In the genomic region with DNA sequence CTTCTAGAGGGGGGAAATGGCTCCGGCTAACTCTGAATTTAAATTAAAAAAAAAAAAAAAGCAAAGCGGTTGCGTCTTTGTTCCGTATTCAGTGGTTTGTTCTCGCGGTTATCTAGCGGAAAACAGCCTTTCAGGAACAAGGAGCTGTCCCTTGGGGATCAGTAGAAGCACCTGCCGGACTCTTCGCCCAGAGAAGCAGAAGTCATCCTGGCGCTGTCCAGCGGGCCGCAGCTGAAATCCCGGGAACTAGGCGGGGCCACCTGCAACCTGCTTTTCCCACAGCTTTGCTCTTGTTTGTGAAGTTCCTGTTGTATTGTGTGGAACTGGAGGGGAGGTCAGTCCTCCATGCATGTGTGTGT, we compare ENCODE assay signal across 11 cellular contexts. TPM values are rescaled to one million over a fixed set of nuclear protein-coding genes. Genes with fewer than 3 reads are reported as not detected.
DNase-seq lines count a peak whose midpoint lies in the region; ATAC-seq and TF ChIP-seq lines count a peak whose summit lies in the region.
"Had no signal": no experiment of that assay in that cellular context is flagged by ENCODE, and none has a peak within 500 bp of the region (broad histone marks: within the 10 kb centered on the region; RNA-seq: fewer than 3 reads in every experiment).

No MANE protein-coding gene starts in this region.

- H3K27ac Mint-ChIP-seq in immature natural killer cell = no peak overlapping the region

- no peak for TF ChIP-seq CTCF in uterus (IDR thresholded peaks at IDR 0.05)

- DNase-seq in EH (ENCODE audit: low read depth) (peak; percentile 67), M059J (ENCODE audit: low read depth) (peak; percentile 54), mesendoderm (peak; percentile 65), immature natural killer cell (no peak), uterus (no peak)
- no peak for DNase-seq in activated effector memory CD4-positive, alpha-beta T cell treated with anti-CD3 and anti-CD28 coated beads, Interleukin-2, amount 50 U/mL, for 16 hours
- DNase-seq: effector memory CD4-positive, alpha-beta T cell had no signal

- H4K5ac ChIP-seq in mesendoderm (ENCODE audit: low read length) = no peak overlapping the region

- H3K79me1 ChIP-seq in mesendoderm (ENCODE audit: low read length) = no peaks in the 10 kb centered on the region

- H3K23ac ChIP-seq in mesendoderm (ENCODE audit: low read length) = no peak overlapping the region

- H3K4me3 Mint-ChIP-seq in immature natural killer cell = no peak overlapping the region

- intact Hi-C loops in uterus (cut with DNase I; ENCODE audit: low total_unique reads) = no loop called here

- peaks cover 0 to 3% (median 0%) of the 10 kb centered on the region in 6 donors for H3K9me3 Mint-ChIP-seq in immature natural killer cell

- peaks cover 0 to 18% (median 3%) of the 10 kb centered on the region in 3 donors for H3K27me3 Mint-ChIP-seq in immature natural killer cell (ENCODE audit: low read depth in 3 of 3)

- H3K9ac ChIP-seq in mesendoderm (ENCODE audit: low read length) = no peak overlapping the region

- ATAC-seq in HG03342 (IDR thresholded peaks at IDR 0.05; ENCODE audit: unreplicated experiment) = no peak
- ATAC-seq: right cardiac atrium had no signal

- no peak overlapping the region for H2BK5ac ChIP-seq in mesendoderm (ENCODE audit: low read length)

- H3K36me3 ChIP-seq in ectodermal cell (ENCODE audit: control insufficient read depth, insufficient read depth, low read length) (no peaks in the 10 kb centered on the region), mesendoderm (ENCODE audit: control insufficient read depth, insufficient read depth, low read length) (no peaks in the 10 kb centered on the region), uterus (no peaks in the 10 kb centered on the region)

- H4K8ac ChIP-seq in mesendoderm (ENCODE audit: low read depth, low read length) = no peak overlapping the region

- no peak for TF ChIP-seq POLR2A in uterus (IDR thresholded peaks at IDR 0.05)

- H3K9me3 ChIP-seq in ectodermal cell (ENCODE audit: control insufficient read depth, low read length) = no peaks in the 10 kb centered on the region
- H3K9me3 ChIP-seq in uterus = no peaks in the 10 kb centered on the region

- H3K4me3 ChIP-seq in ectodermal cell (ENCODE audit: insufficient read depth, low read depth, low read length) = peak overlapping the region; percentile 10
- H3K4me3 ChIP-seq in mesendoderm (ENCODE audit: low read length) = no peak overlapping the region
- H3K4me3 ChIP-seq in uterus = no peak overlapping the region

- H2BK15ac ChIP-seq in mesendoderm (replicated peaks; ENCODE audit: low read depth) = no peak overlapping the region

- no peak overlapping the region for H3K4me2 ChIP-seq in mesendoderm (ENCODE audit: low read length)

- H3K18ac ChIP-seq in mesendoderm (ENCODE audit: low read length) = no peak overlapping the region

- no peak overlapping the region for H3K4ac ChIP-seq in mesendoderm (ENCODE audit: low read depth, low read length)

- WGBS in ectodermal cell, 2 experiments = 10 to 16% methylated on average over 14 of the region's 14 CpGs
- WGBS in mesendoderm (ENCODE audit: extremely low coverage, insufficient coverage, low lambda C conversion rate) = no CpG with 5 or more reads among the region's 14 CpGs

- H3K36me3 Mint-ChIP-seq in immature natural killer cell = no peaks in the 10 kb centered on the region

- no peaks in the 10 kb centered on the region for H3K79me2 ChIP-seq in mesendoderm (ENCODE audit: control insufficient read depth, insufficient read depth, low read length)

- no peak overlapping the region for H3K27ac ChIP-seq in ectodermal cell (ENCODE audit: insufficient read depth, low read depth, low read length, poor library complexity, severe bottlenecking)
- H3K27ac ChIP-seq in mesendoderm (ENCODE audit: low read depth, low read length) = no peak overlapping the region
- H3K27ac ChIP-seq in uterus = no peak overlapping the region

- H3K27me3 ChIP-seq in ectodermal cell (ENCODE audit: control insufficient read depth, insufficient read depth, low read length, poor library complexity, severe bottlenecking) (peaks cover 17% of the 10 kb centered on the region), mesendoderm (ENCODE audit: insufficient read depth, low read length, poor library complexity) (no peaks in the 10 kb centered on the region), uterus (no peaks in the 10 kb centered on the region)

- H3K4me1 Mint-ChIP-seq in immature natural killer cell = no peaks in the 10 kb centered on the region

- H3K4me1 ChIP-seq in ectodermal cell (ENCODE audit: control insufficient read depth, insufficient read depth, low read length) (no peaks in the 10 kb centered on the region), mesendoderm (ENCODE audit: control insufficient read depth, low read depth, low read length) (no peaks in the 10 kb centered on the region), uterus (no peaks in the 10 kb centered on the region)

- H2AK5ac ChIP-seq in mesendoderm (ENCODE audit: low read length) = no peak overlapping the region

- H3K56ac ChIP-seq in mesendoderm (ENCODE audit: low read length) = no peak overlapping the region

- H2BK120ac ChIP-seq in mesendoderm (ENCODE audit: low read depth, low read length) = no peak overlapping the region

RNA-seq across cellular contexts. Expression of a gene that starts 43.9 kb away (rescaled TPM):
- not detected in 2 replicates for total RNA-seq in M059J (2014; rRNA removed; shearing (Covaris generic))
- polyA plus RNA-seq in ectodermal cell (2013, experiment 1 of 4) = not detected
- not detected for polyA plus RNA-seq in ectodermal cell (2013, experiment 2 of 4)
- polyA plus RNA-seq in ectodermal cell (2013, experiment 3 of 4) = not detected
- polyA plus RNA-seq in ectodermal cell (2013, experiment 4 of 4) = not detected
- not detected for polyA plus RNA-seq in mesendoderm (2013, experiment 1 of 2)
- polyA plus RNA-seq in mesendoderm (2013, experiment 2 of 2) = not detected
- not detected for polyA plus RNA-seq in immature natural killer cell
- total RNA-seq in uterus = not detected
- total RNA-seq: right cardiac atrium, subcutaneous adipose tissue had no signal
- polyA plus RNA-seq: right cardiac atrium had no signal

RNA-seq across cellular contexts. Expression of a gene that starts 58.1 kb away (rescaled TPM):
- 0.30 TPM in 1 of 2 replicates, not detected in the other for total RNA-seq in M059J (2014; rRNA removed; shearing (Covaris generic))
- not detected for polyA plus RNA-seq in ectodermal cell (2013, experiment 1 of 4)
- polyA plus RNA-seq in ectodermal cell (2013, experiment 2 of 4) = 0.14 TPM
- polyA plus RNA-seq in ectodermal cell (2013, experiment 3 of 4) = not detected
- not detected for polyA plus RNA-seq in ectodermal cell (2013, experiment 4 of 4)
- polyA plus RNA-seq in mesendoderm (2013, experiment 1 of 2) = 0.03 TPM
- 0.03 TPM for polyA plus RNA-seq in mesendoderm (2013, experiment 2 of 2)
- not detected for polyA plus RNA-seq in immature natural killer cell
- total RNA-seq in uterus = under 1 TPM in 1 of 4 donors, not detected in 3; 0.41 TPM
- total RNA-seq: right cardiac atrium, subcutaneous adipose tissue had no signal
- polyA plus RNA-seq: right cardiac atrium had no signal

RNA-seq across cellular contexts. Expression of a gene that starts 58.2 kb away (rescaled TPM):
- 133 and 178 TPM in 2 replicates for total RNA-seq in M059J (2014; rRNA removed; shearing (Covaris generic))
- polyA plus RNA-seq in ectodermal cell (2013, experiment 1 of 4) = 63.1 TPM
- polyA plus RNA-seq in ectodermal cell (2013, experiment 2 of 4) = 66.9 TPM
- 55.2 TPM for polyA plus RNA-seq in ectodermal cell (2013, experiment 3 of 4)
- polyA plus RNA-seq in ectodermal cell (2013, experiment 4 of 4) = 58.6 TPM
- polyA plus RNA-seq in mesendoderm (2013, experiment 1 of 2) = 96.0 TPM
- polyA plus RNA-seq in mesendoderm (2013, experiment 2 of 2) = 95.4 TPM
- polyA plus RNA-seq in immature natural killer cell = 10 to 100 TPM; 38.9 to 83.1 (median 81.2) TPM
- total RNA-seq in uterus = 10 to 100 TPM; 25.9 to 68.7 (median 38.2) TPM

Comparison
In these comparisons a context has a peak if more than half of its experiments do, and no peak if none do; other contexts are left out.
1. DNase-seq: peak in EH (single experiment), M059J (single experiment) and mesendoderm (single experiment); none in activated effector memory CD4-positive, alpha-beta T cell treated with anti-CD3 and anti-CD28 coated beads, Interleukin-2, amount 50 U/mL, for 16 hours (single experiment), immature natural killer cell (0 of 3) and uterus (0 of 2).